Comparison of ENCODE assay signal across 35 cellular contexts in genomic region chr14:77511486-77512162, GRCh38. TPM values are rescaled to one million over a fixed set of nuclear protein-coding genes. Genes with fewer than 3 reads are reported as not detected.
"Had no signal": no experiment of that assay in that cellular context is flagged by ENCODE, and none has a peak within 500 bp of the region (broad histone marks: within the 10 kb centered on the region; RNA-seq: fewer than 3 reads in every experiment).

No MANE protein-coding gene starts in this region.

- H3K4me3 Mint-ChIP-seq: mesothelial cell of epicardium; naive B cell; natural killer cell; nephron progenitor cell; neural progenitor cell; stimulated activated naive CD8-positive, alpha-beta T cell treated with anti-CD3 and anti-CD28 coated beads, Interleukin-15, Interleukin-2, amounts not matched to agents 100 ng/mL and 50 ng/mL, for 24 hours had no signal

- H3K27ac Mint-ChIP-seq: mesothelial cell of epicardium; natural killer cell; nephron progenitor cell; neural progenitor cell; progenitor cell of endocrine pancreas; stimulated activated naive CD8-positive, alpha-beta T cell treated with anti-CD3 and anti-CD28 coated beads, Interleukin-15, Interleukin-2, amounts not matched to agents 100 ng/mL and 50 ng/mL, for 24 hours had no signal

- ATAC-seq: heart right ventricle, left cardiac atrium, left lung, lower lobe of right lung, natural killer cell, right cardiac atrium, upper lobe of right lung had no signal

- H3K27ac ChIP-seq: heart right ventricle, hepatocyte, left lung, lower lobe of right lung, neural progenitor cell, neutrophil, parathyroid adenoma, sigmoid colon, suprapubic skin, thoracic aorta, tibial artery, upper lobe of right lung had no signal

- H3K27me3 ChIP-seq: heart right ventricle, hepatocyte, left lung, neural progenitor cell, neutrophil, sigmoid colon, suprapubic skin, tibial artery, upper lobe of right lung had no signal

- H3K4me1 Mint-ChIP-seq: mesothelial cell of epicardium, naive B cell, nephron progenitor cell, neural progenitor cell had no signal

- H3K9me3 Mint-ChIP-seq: mesothelial cell of epicardium; naive B cell; natural killer cell; nephron progenitor cell; neural progenitor cell; stimulated activated naive CD8-positive, alpha-beta T cell treated with anti-CD3 and anti-CD28 coated beads, Interleukin-15, Interleukin-2, amounts not matched to agents 100 ng/mL and 50 ng/mL, for 24 hours had no signal

- H3K27me3 Mint-ChIP-seq: naive B cell; progenitor cell of endocrine pancreas; stimulated activated naive CD8-positive, alpha-beta T cell treated with anti-CD3 and anti-CD28 coated beads, Interleukin-15, Interleukin-2, amounts not matched to agents 100 ng/mL and 50 ng/mL, for 24 hours had no signal

- H3K4me1 ChIP-seq: heart right ventricle, left lung, lower lobe of right lung, neural progenitor cell, parathyroid adenoma, sigmoid colon, suprapubic skin, tibial artery, upper lobe of right lung had no signal

- H3K4me3 ChIP-seq: heart right ventricle, hepatocyte, left lung, lower lobe of right lung, neural progenitor cell, sigmoid colon, suprapubic skin, thoracic aorta, tibial artery, upper lobe of right lung had no signal

- DNase-seq: glutamatergic neuron; heart right ventricle; kidney glomerular epithelial cell; left cardiac atrium; left lung; lower lobe of right lung; mammary epithelial cell; mesendoderm; naive B cell; natural killer cell; nephron progenitor cell; occipital lobe; retina; right cardiac atrium; sigmoid colon; small intestine; stimulated activated CD4-positive, alpha-beta T cell treated with anti-CD3 and anti-CD28 coated beads, Interleukin-12 subunit alpha, Interleukin-12 subunit beta, amount 100 ng/mL, for 4 hours; stimulated activated CD4-positive, alpha-beta T cell treated with anti-CD3 and anti-CD28 coated beads, Interleukin-15, amount 100 ng/mL, for 24 hours; stimulated activated CD4-positive, alpha-beta T cell treated with anti-CD3 and anti-CD28 coated beads, Interleukin-2, amount 100 ng/mL, for 24 hours; stimulated activated CD4-positive, alpha-beta T cell treated with anti-CD3 and anti-CD28 coated beads, Interleukin-4, amount 100 ng/mL, for 1 hour; stimulated activated naive CD4-positive, alpha-beta T cell; tibial artery; upper lobe of right lung had no signal

- H3K36me3 ChIP-seq: neural progenitor cell had no signal

- H3K9me3 ChIP-seq: heart right ventricle, left lung, lower lobe of right lung, neutrophil, sigmoid colon, suprapubic skin, thoracic aorta, tibial artery, upper lobe of right lung had no signal

RNA-seq across cellular contexts. Expression of gene ISM2, which starts 13.0 kb away (rescaled TPM):
- total RNA-seq: heart right ventricle, left lung, liver, lower lobe of right lung, natural killer cell, osteocyte, progenitor cell of endocrine pancreas, pulmonary artery endothelial cell, right cardiac atrium, suprapubic skin, thoracic aorta, upper lobe of right lung had no signal
- polyA plus RNA-seq: heart right ventricle, liver, right cardiac atrium had no signal
